ENCODE assay signal across 27 cellular contexts in the genomic region with DNA sequence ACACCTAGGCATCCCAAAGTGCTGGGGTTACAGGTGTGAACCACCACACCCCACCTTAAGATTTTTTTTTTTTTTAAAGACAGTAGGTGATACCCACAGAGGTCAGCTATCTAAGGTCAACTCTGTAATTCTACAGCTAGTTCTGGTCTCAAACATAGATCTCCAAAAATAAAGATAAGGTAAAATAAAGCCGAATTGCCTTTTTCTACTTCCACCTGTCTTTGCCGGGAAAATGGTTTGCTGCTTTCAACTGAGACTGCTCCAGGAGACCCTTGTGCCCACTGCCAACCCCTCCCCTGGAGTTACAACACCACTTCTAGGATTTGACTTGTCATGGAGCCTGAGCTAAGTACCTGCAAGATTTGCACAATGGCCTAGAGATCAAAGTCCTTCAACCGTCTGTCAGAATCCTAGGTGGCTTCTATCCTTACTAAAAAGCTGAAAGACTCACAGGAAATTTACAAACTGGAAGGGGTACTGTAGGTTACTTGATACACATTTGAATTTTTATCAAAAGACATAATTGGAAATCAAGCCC.
"Had no signal": no experiment of that assay in that cellular context is flagged by ENCODE, and none has a peak within 500 bp of the region (broad histone marks: within the 10 kb centered on the region; RNA-seq: fewer than 3 reads in every experiment).

No MANE protein-coding gene starts in this region.

- H3K4me1 ChIP-seq: breast epithelium, left lung, pancreas had no signal

- FAIRE-seq: astrocyte, colon, keratinocyte, pancreas, urothelium cell line had no signal

- H3K4me3 Mint-ChIP-seq: activated CD4-positive, alpha-beta memory T cell treated with anti-CD3 and anti-CD28 coated beads for 36 hours; activated naive CD8-positive, alpha-beta T cell treated with anti-CD3 and anti-CD28 coated beads for 36 hours; central memory CD8-positive, alpha-beta T cell; effector memory CD8-positive, alpha-beta T cell; natural killer cell; stimulated activated memory B cell treated with anti-CD40 and anti-IgM and Interleukin-4, amounts not matched to agents 10 μg/mL and 1 μg/mL and 100 μg/mL, for 72 hours; T-helper 1 cell treated with Interleukin-12 subunit alpha and Interleukin-12 subunit beta and Interleukin-4 antibody, amounts not matched to agents 30 μg/mL and 1 μg/mL, for 36 hours had no signal

- H3K36me3 Mint-ChIP-seq: natural killer cell; stimulated activated memory B cell treated with anti-CD40 and anti-IgM and Interleukin-4, amounts not matched to agents 10 μg/mL and 1 μg/mL and 100 μg/mL, for 72 hours had no signal

- ATAC-seq: effector memory CD8-positive, alpha-beta T cell; heart right ventricle; left lung; natural killer cell; pancreas; stimulated activated memory B cell treated with anti-CD40 and anti-IgM and Interleukin-4, amounts not matched to agents 10 μg/mL and 1 μg/mL and 100 μg/mL, for 72 hours had no signal

- H3K27me3 ChIP-seq: breast epithelium, dorsolateral prefrontal cortex, heart right ventricle, left lung, pancreas, right lobe of liver, stomach, suprapubic skin, tibial nerve had no signal

- H3K9me3 Mint-ChIP-seq: activated CD4-positive, alpha-beta memory T cell treated with anti-CD3 and anti-CD28 coated beads for 36 hours; activated naive CD8-positive, alpha-beta T cell treated with anti-CD3 and anti-CD28 coated beads for 36 hours; central memory CD8-positive, alpha-beta T cell; effector memory CD8-positive, alpha-beta T cell; natural killer cell; stimulated activated memory B cell treated with anti-CD40 and anti-IgM and Interleukin-4, amounts not matched to agents 10 μg/mL and 1 μg/mL and 100 μg/mL, for 72 hours; T-helper 1 cell treated with Interleukin-12 subunit alpha and Interleukin-12 subunit beta and Interleukin-4 antibody, amounts not matched to agents 30 μg/mL and 1 μg/mL, for 36 hours had no signal

- DNase-seq: activated CD4-positive, alpha-beta memory T cell treated with anti-CD3 and anti-CD28 coated beads for 36 hours; activated CD4-positive, alpha-beta T cell treated with anti-CD3 and anti-CD28 coated beads for 48 hours; activated naive CD4-positive, alpha-beta T cell treated with Interleukin-2 at 50 U/mL for 16 hours; activated naive CD8-positive, alpha-beta T cell treated with anti-CD3 and anti-CD28 coated beads for 36 hours; activated T-cell treated with anti-CD3 and anti-CD28 coated beads, Interleukin-2, amount 50 U/mL, for 48 hours; effector memory CD8-positive, alpha-beta T cell; heart right ventricle; left lung; natural killer cell; pancreas; stomach; T1000 had no signal

- H3K36me3 ChIP-seq: breast epithelium, heart right ventricle, left lung, neutrophil, pancreas, right lobe of liver, stomach, suprapubic skin, tibial nerve had no signal

- H3K27ac Mint-ChIP-seq: activated CD4-positive, alpha-beta memory T cell treated with anti-CD3 and anti-CD28 coated beads for 36 hours; activated naive CD8-positive, alpha-beta T cell treated with anti-CD3 and anti-CD28 coated beads for 36 hours; effector memory CD8-positive, alpha-beta T cell; natural killer cell; stimulated activated memory B cell treated with anti-CD40 and anti-IgM and Interleukin-4, amounts not matched to agents 10 μg/mL and 1 μg/mL and 100 μg/mL, for 72 hours; T-helper 1 cell treated with Interleukin-12 subunit alpha and Interleukin-12 subunit beta and Interleukin-4 antibody, amounts not matched to agents 30 μg/mL and 1 μg/mL, for 36 hours had no signal

- H3K9me3 ChIP-seq: breast epithelium, heart right ventricle, left lung, neutrophil, pancreas, right lobe of liver, stomach, suprapubic skin, tibial nerve had no signal

- H3K4me3 ChIP-seq: breast epithelium, dorsolateral prefrontal cortex, heart right ventricle, left lung, pancreas, right lobe of liver, skin epidermis, stomach, suprapubic skin, tibial nerve had no signal

- H3K27me3 Mint-ChIP-seq: stimulated activated memory B cell treated with anti-CD40 and anti-IgM and Interleukin-4, amounts not matched to agents 10 μg/mL and 1 μg/mL and 100 μg/mL, for 72 hours had no signal

- H3K4me1 Mint-ChIP-seq: stimulated activated memory B cell treated with anti-CD40 and anti-IgM and Interleukin-4, amounts not matched to agents 10 μg/mL and 1 μg/mL and 100 μg/mL, for 72 hours had no signal

- H3K27ac ChIP-seq: breast epithelium, dorsolateral prefrontal cortex, epithelial cell of prostate, left lung, neutrophil, pancreas, skin epidermis, stomach, suprapubic skin, tibial nerve had no signal
